In genomic region chr10:72087969-72088878, GRCh38 we compare ENCODE assay signal across 8 cellular contexts. TPM values are rescaled to one million over a fixed set of nuclear protein-coding genes. Genes with fewer than 3 reads are reported as not detected.
DNase-seq lines count a peak whose midpoint lies in the region; ATAC-seq and TF ChIP-seq lines count a peak whose summit lies in the region.

SPOCK2 (minus strand) TSS chr10:72088551; CDS start chr10:72088328, 223 bp downstream.

- TF ChIP-seq POLR2A in spleen (IDR thresholded peaks at IDR 0.05) = no peak

- H3K36me3 ChIP-seq in ascending aorta (no peaks in the 10 kb centered on the region), spleen (peaks cover 0 to 13% (median 0%) of the 10 kb centered on the region in 6 donors)

- no peak for TF ChIP-seq CTCF in ascending aorta (IDR thresholded peaks at IDR 0.05)
- no peak for TF ChIP-seq CTCF in spleen (IDR thresholded peaks at IDR 0.05 in 8 of 11, conservative IDR thresholded peaks at IDR 0.05 in 3 of 11)

- WGBS in spleen, 5 donors = 3 to 6% (median 4%) methylated on average over 27 to 64 of the region's 64 CpGs

- H3K4me3 Mint-ChIP-seq in T-helper 17 cell (peak within 1 kb of the TSS; percentile 99), immature natural killer cell (peak within 1 kb of the TSS; percentile 98 to 100 (median 100))

- H3K27ac Mint-ChIP-seq in T-helper 17 cell (peak within 1 kb of the TSS; percentile 99), immature natural killer cell (peak within 1 kb of the TSS; percentile 96 to 100 (median 99))

- H3K4me1 ChIP-seq in ascending aorta (peaks cover 7 to 15% of the 10 kb centered on the region in 2 donors), spleen (peaks cover 8 to 71% (median 47%) of the 10 kb centered on the region in 6 donors)

- H3K4me3 ChIP-seq in GM08714 (ENCODE audit: low read length) (peak within 1 kb of the TSS; percentile 47; the same call in 1 of the 2 replicates), ascending aorta (peak within 1 kb of the TSS; percentile 54 to 62), spleen (peak within 1 kb of the TSS; percentile 50 to 78 (median 58))

- H3K4me1 Mint-ChIP-seq in T-helper 17 cell (peaks cover 45% of the 10 kb centered on the region), immature natural killer cell (peaks cover 55 to 61% of the 10 kb centered on the region in 2 donors)

- H3K9me3 ChIP-seq in T-helper 17 cell (ENCODE audit: control insufficient read depth, low read length, poor library complexity, severe bottlenecking) (no peaks in the 10 kb centered on the region), ascending aorta (no peaks in the 10 kb centered on the region), spleen (no peaks in the 10 kb centered on the region)

- no peaks in the 10 kb centered on the region for H3K27me3 Mint-ChIP-seq in T-helper 17 cell
- H3K27me3 Mint-ChIP-seq in immature natural killer cell (ENCODE audit: low read depth in 3 of 3) = peaks cover 17 to 34% (median 28%) of the 10 kb centered on the region in 3 donors

- H3K27me3 ChIP-seq in ascending aorta (peaks cover 13% of the 10 kb centered on the region), spleen (replicated peaks in 1 of 7) (peaks cover 0 to 30% (median 16%) of the 10 kb centered on the region in 7 donors)

- no peak within 1 kb of the TSS for H3K27ac ChIP-seq in ascending aorta
- peak within 1 kb of the TSS; percentile 74 to 91 (median 89) for H3K27ac ChIP-seq in spleen

- H3K9me3 Mint-ChIP-seq in immature natural killer cell = no peaks in the 10 kb centered on the region

- intact Hi-C loops in ascending aorta (cut with DNase I) (no loop called here), spleen (cut with DNase I; ENCODE audit: low total_unique reads) (no loop called here)

- H3K36me3 Mint-ChIP-seq in T-helper 17 cell (ENCODE audit: low read depth) = peaks cover 10% of the 10 kb centered on the region
- H3K36me3 Mint-ChIP-seq in immature natural killer cell = peaks cover 6 to 12% (median 7%) of the 10 kb centered on the region in 3 donors

- peak; percentile 67 for ATAC-seq in T-helper 17 cell
- no peak for ATAC-seq in HG02623 (IDR thresholded peaks at IDR 0.05; ENCODE audit: unreplicated experiment)
- no peak for ATAC-seq in GM21576 (IDR thresholded peaks at IDR 0.05; ENCODE audit: unreplicated experiment)
- no peak for ATAC-seq in HG02840 (IDR thresholded peaks at IDR 0.05; ENCODE audit: low FRiP score, unreplicated experiment)

- peak; percentile 56 to 74 (median 67) for DNase-seq in T-helper 17 cell
- no peak for DNase-seq in ascending aorta (ENCODE audit: low spot score in 2 of 2)
- peak; percentile 73 to 85 (median 75) for DNase-seq in immature natural killer cell
- DNase-seq in spleen = peak; percentile 89

RNA-seq across cellular contexts. Expression of gene SPOCK2, which starts in this region (rescaled TPM):
- total RNA-seq in T-helper 17 cell (100 to 1,000 TPM; 603 to 772 TPM), ascending aorta (9.7 TPM), spleen (10 to 100 TPM; 32.2 to 64.3 (median 43.5) TPM)
- polyA plus RNA-seq in immature natural killer cell (10 to 100 TPM; 58.8 to 86.0 (median 69.0) TPM), spleen (10 to 100 TPM; 12.6 to 28.4 (median 23.6) TPM)

Comparison
In these comparisons a context has a peak if more than half of its experiments do, and no peak if none do; other contexts are left out.
1. RNA of gene SPOCK2 (total RNA-seq): 603 to 772 TPM in T-helper 17 cell; 32.2 to 64.3 TPM in spleen and 9.7 TPM in ascending aorta (single experiment); every median in the first group is over 4 times any median in the second.
2. DNase-seq: peak in T-helper 17 cell (3 of 3), immature natural killer cell (3 of 3) and spleen (single experiment); none in ascending aorta (0 of 2).
3. H3K27ac ChIP-seq: peak in spleen (8 of 8); none in ascending aorta (0 of 2).
4. Peak in every context shown above with its lines, with median percentiles within 50 percentile points of each other: H3K4me3 ChIP-seq.